ENCODE assay signal across 1 cellular context in genomic region chr17:41695954-41696720, GRCh38.
TF ChIP-seq lines count a peak whose summit lies in the region.

No MANE protein-coding gene starts in this region.

TF ChIP-seq in GM23338, 12 proteins besides CTCF, POLR2A, EP300 and RAD21:
- TF ChIP-seq ZNF462 (CRISPR knock-in tag; IDR thresholded peaks at IDR 0.05) (no peak), POLR2AphosphoS5 (IDR thresholded peaks at IDR 0.05; ENCODE audit: low read depth) (no peak), EZH2phosphoT487 (IDR thresholded peaks at IDR 0.05; ENCODE audit: unreplicated experiment) (no peak), REST (IDR thresholded peaks at IDR 0.05; ENCODE audit: unreplicated experiment) (no peak), JUNB (IDR thresholded peaks at IDR 0.05; ENCODE audit: unreplicated experiment) (no peak), STAT1 (IDR thresholded peaks at IDR 0.05; ENCODE audit: unreplicated experiment) (no peak), CREB1 (CRISPR knock-in tag; IDR thresholded peaks at IDR 0.05; ENCODE audit: low read depth) (no peak)
